ENCODE assay signal across 18 cellular contexts in the genomic region with DNA sequence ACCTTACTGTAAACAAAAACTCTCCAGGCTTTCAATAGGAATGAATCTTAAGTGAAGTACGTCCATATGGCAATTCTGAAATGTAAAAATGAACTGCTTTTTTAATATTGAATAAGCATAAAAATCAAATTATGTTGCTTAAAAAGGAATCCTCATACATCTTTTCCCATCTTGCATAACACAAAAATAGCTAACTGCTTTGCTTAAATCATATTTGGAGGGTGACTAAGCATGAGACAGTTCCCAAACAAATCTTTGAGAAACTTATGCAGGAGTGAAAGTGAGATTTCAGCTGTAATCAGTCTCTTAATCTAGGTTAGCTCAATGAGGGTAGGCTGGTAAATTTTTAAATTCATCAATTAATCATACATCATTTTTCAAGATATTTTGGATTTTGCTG.
A peak's percentile ranks its signal among the peaks of the same experiment; 100 is the strongest.
DNase-seq lines count a peak whose midpoint lies in the region; ATAC-seq and TF ChIP-seq lines count a peak whose summit lies in the region.
"Had no signal": no experiment of that assay in that cellular context is flagged by ENCODE, and none has a peak within 500 bp of the region (broad histone marks: within the 10 kb centered on the region; RNA-seq: fewer than 3 reads in every experiment).

No MANE protein-coding gene starts in this region.

- H3K9ac ChIP-seq in trophoblast cell (ENCODE audit: low read length): no peak overlapping the region
- H3K9ac ChIP-seq: parathyroid adenoma had no signal

- no peak overlapping the region for H3K4me2 ChIP-seq in trophoblast cell (ENCODE audit: low read length)

- no peak overlapping the region for H3K14ac ChIP-seq in trophoblast cell (ENCODE audit: low read length)

- no peak overlapping the region for H3K4me3 ChIP-seq in trophoblast cell (ENCODE audit: low read depth, low read length)
- H3K4me3 ChIP-seq in effector memory CD4-positive, alpha-beta T cell (ENCODE audit: insufficient read depth, low read depth, low read length, poor library complexity, severe bottlenecking): no peak overlapping the region
- H3K4me3 ChIP-seq: esophagus squamous epithelium, tibial nerve had no signal

- H3K27me3 ChIP-seq in trophoblast cell (ENCODE audit: insufficient read depth, low read length): no peaks in the 10 kb centered on the region
- H3K27me3 ChIP-seq in effector memory CD4-positive, alpha-beta T cell (replicated peaks; ENCODE audit: control insufficient read depth, insufficient read depth, low read length, poor library complexity, severe bottlenecking): no peaks in the 10 kb centered on the region
- H3K27me3 ChIP-seq: esophagus squamous epithelium, tibial nerve had no signal

- H3K4ac ChIP-seq in trophoblast cell (ENCODE audit: low read depth, low read length): no peak overlapping the region

- no CpG with 5 or more reads among the region's 1 CpG for WGBS in trophoblast cell (ENCODE audit: extremely low coverage, insufficient coverage, insufficient read length)

- no peak overlapping the region for H2AK5ac ChIP-seq in trophoblast cell (ENCODE audit: low read length)

- no peak overlapping the region for H2BK120ac ChIP-seq in trophoblast cell (ENCODE audit: insufficient read depth, low read length, poor library complexity)

- H4K91ac ChIP-seq in trophoblast cell (ENCODE audit: low read depth, low read length): no peak overlapping the region

- no peak overlapping the region for H3K23ac ChIP-seq in trophoblast cell (ENCODE audit: low read length)

- CTCF ChIA-PET in RWPE1 (lab: Yijun Ruan, JAX): no interaction called here

- peak; percentile 70 for DNase-seq in EH (ENCODE audit: low read depth)
- DNase-seq in RWPE1 (ENCODE audit: low spot score): peak; percentile 38
- peak; percentile 84 for DNase-seq in fibroblast of peridontal ligament (ENCODE audit: extremely low read depth)
- peak; percentile 5 to 77 for DNase-seq in trophoblast cell
- no peak for DNase-seq in G401 (ENCODE audit: low spot score)
- DNase-seq in effector memory CD4-positive, alpha-beta T cell: no peak
- DNase-seq in stimulated activated naive CD4-positive, alpha-beta T cell treated with Interleukin-2 at 50 U/mL for 16 hours (lab: John Stamatoyannopoulos, UW): no peak
- DNase-seq: activated CD4-positive, CD25-positive, alpha-beta regulatory T cell treated with anti-CD3 and anti-CD28 coated beads, Interleukin-2, amount 50 U/mL, for 72 hours; activated naive CD8-positive, alpha-beta T cell treated with anti-CD3 and anti-CD28 coated beads, Interleukin-2, amount 10 ng/mL, durations not matched to agents 7 days and 5 days; CD4-positive, alpha-beta T cell; cortex of kidney; esophagus squamous epithelium; NCI-H1417; NCI-H446; T-helper 1 cell had no signal

- H3K27ac ChIP-seq in RWPE1: no peak overlapping the region
- H3K27ac ChIP-seq in trophoblast cell (ENCODE audit: low read depth, low read length): no peak overlapping the region
- no peak overlapping the region for H3K27ac ChIP-seq in effector memory CD4-positive, alpha-beta T cell (ENCODE audit: insufficient read depth, low read length, poor library complexity, severe bottlenecking)
- H3K27ac ChIP-seq: esophagus squamous epithelium, parathyroid adenoma, tibial nerve had no signal

- no peak overlapping the region for H3K18ac ChIP-seq in trophoblast cell (ENCODE audit: low read length)

- no peaks in the 10 kb centered on the region for H3K36me3 ChIP-seq in trophoblast cell (ENCODE audit: control insufficient read depth in 1 of 2, insufficient read depth in 2 of 2, low read length in 2 of 2)
- no peaks in the 10 kb centered on the region for H3K36me3 ChIP-seq in effector memory CD4-positive, alpha-beta T cell (ENCODE audit: control insufficient read depth, insufficient read depth, low read length)
- H3K36me3 ChIP-seq: esophagus squamous epithelium had no signal

- no peak overlapping the region for H4K12ac ChIP-seq in trophoblast cell (ENCODE audit: low read depth, low read length)

- H3K79me1 ChIP-seq in trophoblast cell (ENCODE audit: low read length): no peaks in the 10 kb centered on the region

- TF ChIP-seq CTCF in RWPE1 (conservative IDR thresholded peaks at IDR 0.05; ENCODE audit: low read depth): no peak

- no peak for ATAC-seq in HG02973 (IDR thresholded peaks at IDR 0.05; ENCODE audit: unreplicated experiment)

- in situ Hi-C loops in G401 (cut with HindIII; ENCODE audit: low sequenced_read_pairs): no loop called here

- H2BK5ac ChIP-seq in trophoblast cell (ENCODE audit: low read depth, low read length, poor library complexity): no peak overlapping the region

- no peaks in the 10 kb centered on the region for H3K79me2 ChIP-seq in trophoblast cell (ENCODE audit: control insufficient read depth, insufficient read depth, low read length, poor library complexity)

- no peak overlapping the region for H4K8ac ChIP-seq in trophoblast cell (ENCODE audit: low read depth, low read length)

- no peaks in the 10 kb centered on the region for H3K9me3 ChIP-seq in trophoblast cell (ENCODE audit: insufficient read depth, low read depth, low read length)
- no peaks in the 10 kb centered on the region for H3K9me3 ChIP-seq in effector memory CD4-positive, alpha-beta T cell (ENCODE audit: control insufficient read depth, low read length)
- H3K9me3 ChIP-seq: esophagus squamous epithelium, tibial nerve had no signal

- no peak overlapping the region for H2BK12ac ChIP-seq in trophoblast cell (ENCODE audit: low read length)

- POLR2A ChIA-PET in RWPE1 (lab: Yijun Ruan, JAX; ENCODE audit: low non-redundant PET): no interaction called here

- no peak overlapping the region for H2AFZ ChIP-seq in trophoblast cell (ENCODE audit: insufficient read depth, low read length, poor library complexity)
- H2AFZ ChIP-seq: parathyroid adenoma had no signal

- no peaks in the 10 kb centered on the region for H3K4me1 ChIP-seq in trophoblast cell (ENCODE audit: control insufficient read depth in 1 of 2, insufficient read depth in 2 of 2, low read length in 2 of 2)
- no peaks in the 10 kb centered on the region for H3K4me1 ChIP-seq in effector memory CD4-positive, alpha-beta T cell (ENCODE audit: control insufficient read depth, insufficient read depth, low read length, poor library complexity, severe bottlenecking)
- H3K4me1 ChIP-seq: esophagus squamous epithelium, parathyroid adenoma had no signal

Comparison
In these comparisons a context has a peak if more than half of its experiments do, and no peak if none do; other contexts are left out.
1. DNase-seq: peak in EH (single experiment), RWPE1 (single experiment), fibroblast of peridontal ligament (single experiment) and trophoblast cell (2 of 2); none in G401 (single experiment), effector memory CD4-positive, alpha-beta T cell (0 of 3) and stimulated activated naive CD4-positive, alpha-beta T cell treated with Interleukin-2 at 50 U/mL for 16 hours (single experiment).